Comparison of ENCODE assay signal across 22 cellular contexts in the genomic region with DNA sequence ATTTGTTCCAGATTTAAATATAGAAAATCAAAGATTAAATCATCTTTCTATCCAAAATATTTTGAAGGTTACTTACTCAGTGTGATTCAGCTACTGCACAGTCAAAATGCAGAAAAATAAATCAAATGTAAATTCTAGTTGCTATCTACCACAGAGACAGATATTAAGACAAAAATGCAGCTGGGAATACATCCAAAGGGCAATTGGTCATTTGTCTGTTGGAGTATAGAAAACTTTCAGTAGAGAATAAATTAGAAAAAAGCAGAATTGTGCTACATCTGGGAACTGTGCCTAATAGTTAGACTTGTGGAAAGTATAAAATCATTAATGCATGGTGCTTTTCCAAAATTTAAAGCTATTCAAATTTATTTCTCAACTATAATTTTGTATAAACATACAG.
DNase-seq lines count a peak whose midpoint lies in the region; ATAC-seq and TF ChIP-seq lines count a peak whose summit lies in the region.
"Had no signal": no experiment of that assay in that cellular context is flagged by ENCODE, and none has a peak within 500 bp of the region (broad histone marks: within the 10 kb centered on the region; RNA-seq: fewer than 3 reads in every experiment).

No MANE protein-coding gene starts in this region.

- H3K4me3 Mint-ChIP-seq in osteocyte (ENCODE audit: unreplicated experiment): no peak overlapping the region
- no peak overlapping the region for H3K4me3 Mint-ChIP-seq in stimulated activated memory B cell treated with anti-CD40 and anti-IgM and Interleukin-4, amounts not matched to agents 10 μg/mL and 1 μg/mL and 100 μg/mL, for 72 hours
- H3K4me3 Mint-ChIP-seq: nephron progenitor cell; T-helper 1 cell treated with Interleukin-12 subunit alpha and Interleukin-12 subunit beta and Interleukin-4 antibody, amounts not matched to agents 30 μg/mL and 1 μg/mL, for 36 hours had no signal

- intact Hi-C loops in PC-3 (cut with micrococcal nuclease): no loop called here

- H3K27me3 ChIP-seq in fibroblast of lung (ENCODE audit: control insufficient read depth, insufficient read depth, low read length) (no peaks in the 10 kb centered on the region), PC-3 (ENCODE audit: low read length) (no peaks in the 10 kb centered on the region)
- H3K27me3 ChIP-seq: suprapubic skin, uterus had no signal

- no TSS peak for BruUV-seq in PC-3 (replicated peaks; lab: Mats Ljungman, UMichigan)

- peak overlapping the region; percentile 31 for H3K27ac Mint-ChIP-seq in osteocyte (ENCODE audit: unreplicated experiment)
- H3K27ac Mint-ChIP-seq in stimulated activated memory B cell treated with anti-CD40 and anti-IgM and Interleukin-4, amounts not matched to agents 10 μg/mL and 1 μg/mL and 100 μg/mL, for 72 hours: no peak overlapping the region
- H3K27ac Mint-ChIP-seq: nephron progenitor cell; T-helper 1 cell treated with Interleukin-12 subunit alpha and Interleukin-12 subunit beta and Interleukin-4 antibody, amounts not matched to agents 30 μg/mL and 1 μg/mL, for 36 hours had no signal

- H3K36me3 ChIP-seq in fibroblast of lung (ENCODE audit: control insufficient read depth, insufficient read depth, low read length): no peaks in the 10 kb centered on the region
- no peaks in the 10 kb centered on the region for H3K36me3 ChIP-seq in PC-3 (ENCODE audit: low read depth, low read length)
- H3K36me3 ChIP-seq: suprapubic skin, uterus, WERI-Rb-1 had no signal

- H3K79me2 ChIP-seq in fibroblast of lung (ENCODE audit: control insufficient read depth, insufficient read depth, low read length) (no peaks in the 10 kb centered on the region), PC-3 (ENCODE audit: low read length) (no peaks in the 10 kb centered on the region)

- H3K9me3 ChIP-seq in fibroblast of lung (ENCODE audit: control insufficient read depth, insufficient read depth, low read depth, low read length) (no peaks in the 10 kb centered on the region), PC-3 (ENCODE audit: low read length) (no peaks in the 10 kb centered on the region)
- H3K9me3 ChIP-seq: uterus had no signal

- no peaks in the 10 kb centered on the region for H3K27me3 Mint-ChIP-seq in osteocyte (ENCODE audit: unreplicated experiment)
- no peaks in the 10 kb centered on the region for H3K27me3 Mint-ChIP-seq in stimulated activated memory B cell treated with anti-CD40 and anti-IgM and Interleukin-4, amounts not matched to agents 10 μg/mL and 1 μg/mL and 100 μg/mL, for 72 hours

- TF ChIP-seq CTCF in fibroblast of lung (conservative IDR thresholded peaks at IDR 0.05 in 1 of 2, IDR thresholded peaks at IDR 0.05 in 1 of 2; ENCODE audit: low read depth in 1 of 2, low read length in 2 of 2): no peak
- TF ChIP-seq CTCF in osteocyte (IDR thresholded peaks at IDR 0.05): no peak
- no peak for TF ChIP-seq CTCF in PC-3 (conservative IDR thresholded peaks at IDR 0.05; ENCODE audit: low read depth, low read length)

- ATAC-seq in PC-3 (no peak), GM18909 (IDR thresholded peaks at IDR 0.05; ENCODE audit: poor library complexity, unreplicated experiment) (no peak)
- no peak for ATAC-seq in stimulated activated memory B cell treated with anti-CD40 and anti-IgM and Interleukin-4, amounts not matched to agents 10 μg/mL and 1 μg/mL and 100 μg/mL, for 72 hours
- ATAC-seq: K562, left colon had no signal

- peaks cover 45% of the 10 kb centered on the region for H3K4me1 Mint-ChIP-seq in osteocyte (ENCODE audit: unreplicated experiment)
- no peaks in the 10 kb centered on the region for H3K4me1 Mint-ChIP-seq in stimulated activated memory B cell treated with anti-CD40 and anti-IgM and Interleukin-4, amounts not matched to agents 10 μg/mL and 1 μg/mL and 100 μg/mL, for 72 hours
- H3K4me1 Mint-ChIP-seq: nephron progenitor cell had no signal

- H3K27ac ChIP-seq in fibroblast of lung (ENCODE audit: insufficient read depth, low read length) (no peak overlapping the region), PC-3 (ENCODE audit: low read length) (no peak overlapping the region)
- H3K27ac ChIP-seq: suprapubic skin, uterus, WERI-Rb-1 had no signal

- peaks cover 12% of the 10 kb centered on the region for H3K9me3 Mint-ChIP-seq in osteocyte (ENCODE audit: unreplicated experiment)
- H3K9me3 Mint-ChIP-seq in stimulated activated memory B cell treated with anti-CD40 and anti-IgM and Interleukin-4, amounts not matched to agents 10 μg/mL and 1 μg/mL and 100 μg/mL, for 72 hours: no peaks in the 10 kb centered on the region

- H3K9me2 ChIP-seq in PC-3 (replicated peaks; ENCODE audit: low read length): no peaks in the 10 kb centered on the region

- H3K4me2 ChIP-seq in fibroblast of lung (ENCODE audit: extremely low read depth, insufficient read depth, low read length) (no peak overlapping the region), PC-3 (ENCODE audit: low read length) (no peak overlapping the region)

- POLR2A ChIA-PET in PC-3 (lab: Charles Lee; ENCODE audit: unreplicated experiment): no interaction called here

- CTCF ChIA-PET in PC-3 (lab: Charles Lee): no interaction called here

- no peaks in the 10 kb centered on the region for H3F3A ChIP-seq in PC-3 (ENCODE audit: low read length, unreplicated experiment)

- H3K9ac ChIP-seq in fibroblast of lung (ENCODE audit: insufficient read depth, low read length): no peak overlapping the region
- no peak overlapping the region for H3K9ac ChIP-seq in PC-3 (ENCODE audit: low read length)

- H3K4me3 ChIP-seq in fibroblast of lung (replicated peaks in 1 of 4; ENCODE audit: control extremely low read depth in 1 of 4, insufficient read depth in 1 of 4, low read depth in 3 of 4, low read length in 4 of 4) (no peak overlapping the region), PC-3 (ENCODE audit: low read length) (no peak overlapping the region)
- H3K4me3 ChIP-seq: K562, suprapubic skin, uterus had no signal

- H4K20me1 ChIP-seq in fibroblast of lung (ENCODE audit: control insufficient read depth, extremely low read depth, insufficient read depth, low read length) (no peaks in the 10 kb centered on the region), PC-3 (ENCODE audit: low read length) (no peaks in the 10 kb centered on the region)

- H3K36me3 Mint-ChIP-seq in osteocyte (ENCODE audit: unreplicated experiment): peaks cover 2% of the 10 kb centered on the region
- H3K36me3 Mint-ChIP-seq in stimulated activated memory B cell treated with anti-CD40 and anti-IgM and Interleukin-4, amounts not matched to agents 10 μg/mL and 1 μg/mL and 100 μg/mL, for 72 hours: no peaks in the 10 kb centered on the region

- H3K4me1 ChIP-seq in fibroblast of lung (ENCODE audit: control insufficient read depth, extremely low read depth, insufficient read depth, low read length) (no peaks in the 10 kb centered on the region), PC-3 (ENCODE audit: insufficient read depth, low read length) (peaks cover 6% of the 10 kb centered on the region; the same call in 1 of the 2 replicates)
- H3K4me1 ChIP-seq: suprapubic skin, uterus had no signal

- no peak overlapping the region for H2AFZ ChIP-seq in fibroblast of lung (ENCODE audit: low read length)
- H2AFZ ChIP-seq in PC-3 (ENCODE audit: low read length): no peak overlapping the region

- peak; percentile 77 for DNase-seq in EL
- peak; percentile 1 for DNase-seq in RPMI7951 (ENCODE audit: low read depth)
- peak; percentile 89 to 93 for DNase-seq in fibroblast of lung (ENCODE audit: low read depth in 2 of 2)
- no peak for DNase-seq in osteocyte (ENCODE audit: extremely low spot score, unreplicated experiment)
- no peak for DNase-seq in PC-3
- DNase-seq in germinal center (ENCODE audit: low spot score): no peak
- DNase-seq: activated CD8-positive, alpha-beta memory T cell treated with anti-CD3 and anti-CD28 coated beads, Interleukin-2, amount 50 U/mL, for 48 hours; activated gamma-delta T cell treated with Interleukin-2 at 50 U/mL for 16 hours; left colon; NCI-H1048; NCI-H2081 treated with DMSO at 0.1 percent for 48 hours; NCI-H526; nephron progenitor cell; SHP77 treated with DMSO at 0.1 percent for 48 hours; stimulated activated CD8-positive, alpha-beta memory T cell treated with anti-CD3 and anti-CD28 coated beads, Interleukin-4, amount 100 ng/mL, for 48 hours; uterus; WERI-Rb-1 had no signal

Comparison
In these comparisons a context has a peak if more than half of its experiments do, and no peak if none do; other contexts are left out.
1. DNase-seq: peak in EL (single experiment), RPMI7951 (single experiment) and fibroblast of lung (2 of 2); none in osteocyte (single experiment), PC-3 (single experiment) and germinal center (single experiment).